ENCODE assay signal across 10 cellular contexts in the genomic region with DNA sequence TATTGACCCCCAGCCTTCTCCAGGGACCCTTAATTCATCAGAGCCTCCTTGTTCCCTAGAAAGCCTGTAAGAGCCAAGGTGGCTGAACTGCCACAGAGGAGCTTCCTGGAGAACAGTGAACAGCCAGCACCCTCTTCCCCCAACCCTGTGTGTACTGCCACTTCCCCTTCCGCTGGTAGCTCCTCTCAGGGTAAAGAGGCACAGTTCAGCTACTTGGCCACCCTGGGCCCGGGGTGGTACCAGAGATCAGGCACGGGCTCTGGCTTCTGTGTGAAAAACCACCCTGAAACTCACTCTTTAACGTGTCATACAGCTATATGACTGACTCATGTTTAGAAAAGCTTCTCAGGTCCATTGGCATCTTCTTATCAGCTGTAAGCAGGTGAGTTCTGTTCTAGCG. TPM values are rescaled to one million over a fixed set of nuclear protein-coding genes. Genes with fewer than 3 reads are reported as not detected.
DNase-seq lines count a peak whose midpoint lies in the region; ATAC-seq, FAIRE-seq and TF ChIP-seq lines count a peak whose summit lies in the region.
"Had no signal": no experiment of that assay in that cellular context is flagged by ENCODE, and none has a peak within 500 bp of the region (broad histone marks: within the 10 kb centered on the region; RNA-seq: fewer than 3 reads in every experiment).

No MANE protein-coding gene starts in this region.

- H3K27ac ChIP-seq in kidney (ENCODE audit: low read depth in 2 of 2, low read length in 2 of 2): no peak overlapping the region
- H3K27ac ChIP-seq: SJCRH30 had no signal

- H3K9me3 Mint-ChIP-seq in IgD-negative memory B cell: no peaks in the 10 kb centered on the region
- no peaks in the 10 kb centered on the region for H3K9me3 Mint-ChIP-seq in activated CD8-positive, alpha-beta memory T cell treated with anti-CD3 and anti-CD28 coated beads, Interleukin-2, amount 10 ng/mL, durations not matched to agents 7 days and 5 days (ENCODE audit: low read depth)

- no peak overlapping the region for H3K9ac ChIP-seq in kidney (ENCODE audit: low read length in 2 of 2)

- no peak overlapping the region for H3K4me3 ChIP-seq in kidney (ENCODE audit: low read length in 2 of 2)
- H3K4me3 ChIP-seq: SJCRH30 had no signal

- peak overlapping the region; percentile 43 to 73 (median 67) for H3K27ac Mint-ChIP-seq in IgD-negative memory B cell
- H3K27ac Mint-ChIP-seq in activated CD8-positive, alpha-beta memory T cell treated with anti-CD3 and anti-CD28 coated beads, Interleukin-2, amount 10 ng/mL, durations not matched to agents 7 days and 5 days: peak overlapping the region; percentile 74

- FAIRE-seq in kidney (lab: Jason Lieb, UNC): no peak

- peak; percentile 82 for ATAC-seq in activated CD8-positive, alpha-beta memory T cell treated with anti-CD3 and anti-CD28 coated beads, Interleukin-2, amount 10 ng/mL, durations not matched to agents 7 days and 5 days
- ATAC-seq in GM21717 (IDR thresholded peaks at IDR 0.05; ENCODE audit: unreplicated experiment) (no peak), GM21381 (IDR thresholded peaks at IDR 0.05; ENCODE audit: unreplicated experiment) (no peak)

- no peaks in the 10 kb centered on the region for H3K36me3 ChIP-seq in kidney (ENCODE audit: control insufficient read depth in 1 of 2, insufficient read depth in 2 of 2, low read length in 2 of 2)
- H3K36me3 ChIP-seq: SJCRH30 had no signal

- peak overlapping the region; percentile 33 to 92 (median 62) for H3K4me3 Mint-ChIP-seq in IgD-negative memory B cell
- no peak overlapping the region for H3K4me3 Mint-ChIP-seq in activated CD8-positive, alpha-beta memory T cell treated with anti-CD3 and anti-CD28 coated beads, Interleukin-2, amount 10 ng/mL, durations not matched to agents 7 days and 5 days

- H3K27me3 Mint-ChIP-seq in IgD-negative memory B cell: no peaks in the 10 kb centered on the region
- H3K27me3 Mint-ChIP-seq in activated CD8-positive, alpha-beta memory T cell treated with anti-CD3 and anti-CD28 coated beads, Interleukin-2, amount 10 ng/mL, durations not matched to agents 7 days and 5 days: peaks cover 2% of the 10 kb centered on the region

- TF ChIP-seq CTCF in kidney (IDR thresholded peaks at IDR 0.05; ENCODE audit: borderline replicate concordance, extremely low read depth, insufficient read depth): no peak

- intact Hi-C loops in kidney (cut with DNase I): no loop called here

- H3K4me1 ChIP-seq in kidney (ENCODE audit: control insufficient read depth in 1 of 2, insufficient read depth in 1 of 2, low read depth in 1 of 2, low read length in 2 of 2): no peaks in the 10 kb centered on the region
- H3K4me1 ChIP-seq: SJCRH30 had no signal

- H3K9me3 ChIP-seq in kidney (ENCODE audit: control insufficient read depth in 1 of 2, low read length in 2 of 2): no peaks in the 10 kb centered on the region
- H3K9me3 ChIP-seq: SJCRH30 had no signal

- H3K4me1 Mint-ChIP-seq in IgD-negative memory B cell: peaks cover 32 to 40% (median 37%) of the 10 kb centered on the region in 3 donors
- peaks cover 25% of the 10 kb centered on the region for H3K4me1 Mint-ChIP-seq in activated CD8-positive, alpha-beta memory T cell treated with anti-CD3 and anti-CD28 coated beads, Interleukin-2, amount 10 ng/mL, durations not matched to agents 7 days and 5 days

- CTCF ChIA-PET in activated CD8-positive, alpha-beta memory T cell treated with anti-CD3 and anti-CD28 coated beads, Interleukin-2, amount 10 ng/mL, durations not matched to agents 7 days and 5 days (lab: Charles Lee): interaction anchor here (0.7 to 1.8 kb wide), 9 partner anchors 9 to 124 kb away, joined by 3 to 8 read pairs (median 3); no protein-coding TSS in a partner anchor

- no peaks in the 10 kb centered on the region for H3K36me3 Mint-ChIP-seq in IgD-negative memory B cell
- H3K36me3 Mint-ChIP-seq in activated CD8-positive, alpha-beta memory T cell treated with anti-CD3 and anti-CD28 coated beads, Interleukin-2, amount 10 ng/mL, durations not matched to agents 7 days and 5 days: peaks cover 2% of the 10 kb centered on the region

- peak; percentile 48 for DNase-seq in GF-D8 (lab: John Stamatoyannopoulos, UW)
- DNase-seq in activated CD8-positive, alpha-beta memory T cell treated with anti-CD3 and anti-CD28 coated beads, Interleukin-2, amount 10 ng/mL, durations not matched to agents 7 days and 5 days: peak; percentile 73
- peak; percentile 12 for DNase-seq in kidney
- DNase-seq in NCI-H82 treated with DMSO at 0.1 percent for 48 hours (lab: John Stamatoyannopoulos, UW; ENCODE audit: unreplicated experiment): no peak
- DNase-seq in DMS 273 (lab: John Stamatoyannopoulos, UW; ENCODE audit: unreplicated experiment): no peak
- DNase-seq: foreskin melanocyte, SJCRH30 had no signal

RNA-seq across cellular contexts. Expression of a gene that starts 22.3 kb away (rescaled TPM):
- polyA plus RNA-seq in IgD-negative memory B cell: 5.6 TPM
- total RNA-seq in activated CD8-positive, alpha-beta memory T cell treated with anti-CD3 and anti-CD28 coated beads, Interleukin-2, amount 10 ng/mL, durations not matched to agents 7 days and 5 days: 10 to 100 TPM; 17.0 to 17.2 TPM
- total RNA-seq in kidney: 3.9 TPM
- polyA plus RNA-seq in kidney (ENCODE audit: insufficient read depth, low read depth, low replicate concordance): 3.4 TPM
- total RNA-seq: SJCRH30 had no signal

RNA-seq across cellular contexts. Expression of a gene that starts 22.5 kb away (rescaled TPM):
- polyA plus RNA-seq in IgD-negative memory B cell (11.5 TPM), kidney (ENCODE audit: insufficient read depth, low read depth, low replicate concordance) (45.0 TPM)
- 1 to 10 TPM; 3.6 to 3.7 TPM for total RNA-seq in activated CD8-positive, alpha-beta memory T cell treated with anti-CD3 and anti-CD28 coated beads, Interleukin-2, amount 10 ng/mL, durations not matched to agents 7 days and 5 days
- 16.4 TPM for total RNA-seq in kidney

RNA-seq across cellular contexts. Expression of a gene that starts 34.2 kb away (rescaled TPM):
- not detected for polyA plus RNA-seq in IgD-negative memory B cell
- not detected for total RNA-seq in activated CD8-positive, alpha-beta memory T cell treated with anti-CD3 and anti-CD28 coated beads, Interleukin-2, amount 10 ng/mL, durations not matched to agents 7 days and 5 days
- not detected for total RNA-seq in kidney
- not detected for polyA plus RNA-seq in kidney (ENCODE audit: insufficient read depth, low read depth, low replicate concordance)
- total RNA-seq: SJCRH30 had no signal

RNA-seq across cellular contexts. Expression of a gene that starts 42.8 kb away (rescaled TPM):
- polyA plus RNA-seq in IgD-negative memory B cell (0.39 TPM), kidney (ENCODE audit: insufficient read depth, low read depth, low replicate concordance) (0.47 TPM)
- total RNA-seq in activated CD8-positive, alpha-beta memory T cell treated with anti-CD3 and anti-CD28 coated beads, Interleukin-2, amount 10 ng/mL, durations not matched to agents 7 days and 5 days: 100 to 1,000 TPM; 102 to 107 TPM
- 1.4 TPM for total RNA-seq in kidney

Comparison
In these comparisons a context has a peak if more than half of its experiments do, and no peak if none do; other contexts are left out.
1. DNase-seq: peak in GF-D8 (single experiment), activated CD8-positive, alpha-beta memory T cell treated with anti-CD3 and anti-CD28 coated beads, Interleukin-2, amount 10 ng/mL, durations not matched to agents 7 days and 5 days (single experiment) and kidney (single experiment); none in NCI-H82 treated with DMSO at 0.1 percent for 48 hours (single experiment) and DMS 273 (single experiment).